ENCODE assay signal across 7 cellular contexts in the genomic region with DNA sequence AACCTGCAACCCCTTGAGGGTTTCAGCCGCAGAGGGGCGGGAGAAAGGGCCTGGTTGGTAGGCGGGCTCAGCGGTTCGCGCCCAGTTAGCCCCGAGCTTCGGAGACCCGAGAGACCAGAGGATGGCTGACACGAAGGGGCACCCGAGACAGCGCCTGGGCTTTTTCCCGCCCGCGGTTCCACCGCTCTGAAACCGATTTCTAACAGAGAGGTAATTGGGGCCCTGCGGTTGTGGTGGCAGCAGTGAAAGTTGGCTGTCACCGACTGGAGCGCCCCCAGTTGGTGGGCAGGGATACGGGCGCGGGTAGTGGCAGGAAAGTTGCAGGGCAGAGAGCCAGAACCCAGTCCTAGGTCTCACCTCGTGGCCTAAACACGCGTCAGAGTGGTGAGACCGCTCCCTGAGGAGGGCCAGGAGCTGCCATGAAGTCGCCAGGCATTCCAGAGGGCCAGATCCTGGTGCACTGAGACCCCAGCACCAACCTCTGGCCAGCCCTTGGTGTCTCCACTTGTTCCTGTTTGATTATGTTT. TPM values are rescaled to one million over a fixed set of nuclear protein-coding genes. Genes with fewer than 3 reads are reported as not detected.
DNase-seq lines count a peak whose midpoint lies in the region; ATAC-seq, FAIRE-seq and TF ChIP-seq lines count a peak whose summit lies in the region.

No MANE protein-coding gene starts in this region.

- H3K27me3 ChIP-seq in WERI-Rb-1 (ENCODE audit: insufficient read depth, low read depth, severe bottlenecking) (no peaks in the 10 kb centered on the region), breast epithelium (no peaks in the 10 kb centered on the region)

- no peak for TF ChIP-seq POLR2A in breast epithelium (IDR thresholded peaks at IDR 0.05)

- no peaks in the 10 kb centered on the region for H3K4me1 ChIP-seq in breast epithelium
- peaks cover 0 to 5% of the 10 kb centered on the region in 2 donors for H3K4me1 ChIP-seq in kidney (ENCODE audit: control insufficient read depth in 1 of 2, insufficient read depth in 1 of 2, low read depth in 1 of 2, low read length in 2 of 2)

- FAIRE-seq in kidney (lab: Jason Lieb, UNC), result no peak

- no peak overlapping the region for H3K4me3 ChIP-seq in WERI-Rb-1 (ENCODE audit: low read depth, low read length)
- H3K4me3 ChIP-seq in breast epithelium, result peak overlapping the region; percentile 70 to 74 (median 72)
- peak overlapping the region; percentile 75 to 88 for H3K4me3 ChIP-seq in kidney (ENCODE audit: low read length in 2 of 2)

- H3K9ac ChIP-seq in kidney (ENCODE audit: low read length in 2 of 2), result peak overlapping the region; percentile 79 to 89

- ATAC-seq in GM18502 (IDR thresholded peaks at IDR 0.05; ENCODE audit: poor library complexity, unreplicated experiment), result peak; percentile 58
- peak; percentile 62 for ATAC-seq in HG02943 (IDR thresholded peaks at IDR 0.05; ENCODE audit: low read depth, unreplicated experiment)

- intact Hi-C loops in breast epithelium (cut with DNase I; ENCODE audit: low total_unique reads) (no loop called here), kidney (cut with DNase I) (no loop called here)

- H3K9me3 ChIP-seq in WERI-Rb-1 (ENCODE audit: severe bottlenecking), result no peaks in the 10 kb centered on the region
- no peaks in the 10 kb centered on the region for H3K9me3 ChIP-seq in breast epithelium
- H3K9me3 ChIP-seq in kidney (ENCODE audit: control insufficient read depth in 1 of 2, low read length in 2 of 2), result no peaks in the 10 kb centered on the region

- TF ChIP-seq CTCF in WERI-Rb-1 (IDR thresholded peaks at IDR 0.05; ENCODE audit: low read depth, low read length) (0 out of 2 replicates have a peak, but pooled peaks have one; percentile 15), breast epithelium (IDR thresholded peaks at IDR 0.05) (peak; percentile 68 to 81 (median 74)), kidney (IDR thresholded peaks at IDR 0.05; ENCODE audit: borderline replicate concordance, extremely low read depth, insufficient read depth) (peak; percentile 51)

- DNase-seq in NCI-H2107 (lab: John Stamatoyannopoulos, UW) (peak; percentile 24), WERI-Rb-1 (no peak), breast epithelium (ENCODE audit: low spot score in 2 of 2) (peak; percentile 69 to 84), kidney (peak; percentile 92)
- peak; percentile 37 to 64 for DNase-seq in stimulated activated CD4-positive, alpha-beta T cell treated with anti-CD3 and anti-CD28 coated beads, Interleukin-1b, Interleukin-23, amount 100 ng/mL, for 1 hour (ENCODE audit: low read depth in 2 of 2)

- H3K27ac ChIP-seq in WERI-Rb-1 (no peak overlapping the region), breast epithelium (peak overlapping the region; percentile 94), kidney (ENCODE audit: low read depth in 2 of 2, low read length in 2 of 2) (peak overlapping the region; percentile 56 to 79)

- H3K36me3 ChIP-seq in WERI-Rb-1 (peaks cover 18% of the 10 kb centered on the region), breast epithelium (no peaks in the 10 kb centered on the region), kidney (ENCODE audit: control insufficient read depth in 1 of 2, insufficient read depth in 2 of 2, low read length in 2 of 2) (peaks cover 5 to 8% of the 10 kb centered on the region in 2 donors)

RNA-seq across cellular contexts. Expression of gene ELL3, which starts 0.6 kb away (rescaled TPM):
- total RNA-seq in breast epithelium (10 to 100 TPM in 1 of 3 donors, 1 to 10 TPM in 2; 5.2 to 14.5 (median 9.0) TPM), kidney (2.5 TPM)
- polyA plus RNA-seq in kidney (ENCODE audit: insufficient read depth, low read depth, low replicate concordance), result 2.7 TPM

RNA-seq across cellular contexts. Expression of gene SERF2, which starts 14.8 kb away (rescaled TPM):
- 100 to 1,000 TPM; 653 to 916 (median 695) TPM for total RNA-seq in breast epithelium
- total RNA-seq in kidney, result 788 TPM
- polyA plus RNA-seq in kidney (ENCODE audit: insufficient read depth, low read depth, low replicate concordance), result 2,452 TPM

RNA-seq across cellular contexts. Expression of gene SERINC4, which starts 22.7 kb away (rescaled TPM):
- total RNA-seq in breast epithelium (under 1 TPM in 1 of 3 donors, not detected in 2; 0.16 TPM), kidney (0.13 TPM)
- polyA plus RNA-seq in kidney (ENCODE audit: insufficient read depth, low read depth, low replicate concordance), result 0.47 TPM

RNA-seq across cellular contexts. Expression of gene HYPK, which starts 23.0 kb away (rescaled TPM):
- 10 to 100 TPM in 2 of 3 donors, 1 to 10 TPM in 1; 9.5 to 17.7 (median 11.2) TPM for total RNA-seq in breast epithelium
- total RNA-seq in kidney, result 10.2 TPM
- 7.7 TPM for polyA plus RNA-seq in kidney (ENCODE audit: insufficient read depth, low read depth, low replicate concordance)

RNA-seq across cellular contexts. Expression of gene PDIA3, which starts 31.1 kb away (rescaled TPM):
- total RNA-seq in breast epithelium, result 100 to 1,000 TPM; 107 to 125 (median 109) TPM
- 404 TPM for total RNA-seq in kidney
- 414 TPM for polyA plus RNA-seq in kidney (ENCODE audit: insufficient read depth, low read depth, low replicate concordance)

Comparison
In these comparisons a context has a peak if more than half of its experiments do, and no peak if none do; other contexts are left out.
1. CTCF ChIP-seq: peak in every context shown above with its lines; median percentile 74 in breast epithelium; 51 in kidney; 15 in WERI-Rb-1.